17 cellular contexts compared by ENCODE assay signal in genomic region chr7:135538387-135538786, GRCh38. TPM values are rescaled to one million over a fixed set of nuclear protein-coding genes. Genes with fewer than 3 reads are reported as not detected.
DNase-seq lines count a peak whose midpoint lies in the region; ATAC-seq and TF ChIP-seq lines count a peak whose summit lies in the region.
"Had no signal": no experiment of that assay in that cellular context is flagged by ENCODE, and none has a peak within 500 bp of the region (broad histone marks: within the 10 kb centered on the region; RNA-seq: fewer than 3 reads in every experiment).

No MANE protein-coding gene starts in this region.

- ATAC-seq in GM23338 (no peak), HG03439 (IDR thresholded peaks at IDR 0.05; ENCODE audit: unreplicated experiment) (no peak), GM18909 (IDR thresholded peaks at IDR 0.05; ENCODE audit: poor library complexity, unreplicated experiment) (no peak)
- ATAC-seq: CD8-positive, alpha-beta T cell; GM12878 had no signal

- H3K27ac ChIP-seq in GM23338 (ENCODE audit: low read depth), result no peak overlapping the region

- H3K36me3 Mint-ChIP-seq in GM23338 (ENCODE audit: low read depth) (no peaks in the 10 kb centered on the region), nephron (ENCODE audit: low read depth) (no peaks in the 10 kb centered on the region)
- H3K36me3 Mint-ChIP-seq: CD8-positive, alpha-beta T cell had no signal

- no peaks in the 10 kb centered on the region for H3K36me3 ChIP-seq in GM23338 (ENCODE audit: insufficient read depth)

- DNase-seq in GM23338 (ENCODE audit: low spot score) (no peak), fibroblast of pulmonary artery (ENCODE audit: low read depth) (peak; percentile 39), LoVo (ENCODE audit: low spot score) (no peak), iPS-NIHi11 (ENCODE audit: low spot score) (no peak)
- DNase-seq: ACHN; Calu3; CD8-positive, alpha-beta T cell; DMS 273 treated with DMSO at 0.1 percent for 48 hours; DMS53; DND-41; EL; H9; KG1 had no signal

- H3K4me2 ChIP-seq in GM23338, result no peak overlapping the region

- H3K9me3 Mint-ChIP-seq in GM23338 (no peaks in the 10 kb centered on the region), nephron (no peaks in the 10 kb centered on the region)
- H3K9me3 Mint-ChIP-seq: CD8-positive, alpha-beta T cell; H9 had no signal

- H3K4me3 Mint-ChIP-seq in GM23338, result no peak overlapping the region
- no peak overlapping the region for H3K4me3 Mint-ChIP-seq in nephron
- H3K4me3 Mint-ChIP-seq: CD8-positive, alpha-beta T cell; H9 had no signal

- no peaks in the 10 kb centered on the region; the same call in 1 of the 2 replicates for H3K4me1 ChIP-seq in GM23338 (ENCODE audit: insufficient read depth)

- no peak overlapping the region for H3K4me3 ChIP-seq in GM23338
- H3K4me3 ChIP-seq in fibroblast of pulmonary artery (replicated peaks; ENCODE audit: low read depth, low read length), result no peak overlapping the region
- H3K4me3 ChIP-seq: GM12878 had no signal

- H3F3A ChIP-seq in GM23338 (replicated peaks; ENCODE audit: low read depth), result no peaks in the 10 kb centered on the region

- peak overlapping the region; percentile 78; the same call in 1 of the 2 replicates for H2AFZ ChIP-seq in GM23338

- H3K79me2 ChIP-seq in GM23338 (replicated peaks; ENCODE audit: insufficient read depth), result no peaks in the 10 kb centered on the region

- H3K27ac Mint-ChIP-seq in GM23338 (no peak overlapping the region), nephron (peak overlapping the region in 2 of 3 experiments; percentile 14 to 51)
- H3K27ac Mint-ChIP-seq: CD8-positive, alpha-beta T cell; H9 had no signal

- no peaks in the 10 kb centered on the region for H3K27me3 ChIP-seq in GM23338 (ENCODE audit: insufficient read depth)

- TF ChIP-seq CTCF in GM23338 (conservative IDR thresholded peaks at IDR 0.05; ENCODE audit: low read depth in 2 of 2) (no peak), fibroblast of pulmonary artery (IDR thresholded peaks at IDR 0.05; ENCODE audit: low read length, missing control alignments) (no peak), nephron (IDR thresholded peaks at IDR 0.05; ENCODE audit: unreplicated experiment in 3 of 3) (no peak)

- H4K20me1 ChIP-seq in GM23338 (replicated peaks; ENCODE audit: insufficient read depth), result no peaks in the 10 kb centered on the region

- H3K27me3 Mint-ChIP-seq in GM23338 (ENCODE audit: insufficient read depth, low read depth, poor library complexity) (no peaks in the 10 kb centered on the region), nephron (ENCODE audit: low read depth) (no peaks in the 10 kb centered on the region)

- H3K4me1 Mint-ChIP-seq in GM23338 (peaks cover 3% of the 10 kb centered on the region; the same call in 1 of the 3 replicates), nephron (peaks cover 15% of the 10 kb centered on the region)

- H3K9me2 ChIP-seq in GM23338 (ENCODE audit: insufficient read depth), result no peaks in the 10 kb centered on the region

TF ChIP-seq in GM23338, 12 proteins besides CTCF, POLR2A, EP300 and RAD21 (continues in another document):
- TF ChIP-seq CREB1 (CRISPR knock-in tag; IDR thresholded peaks at IDR 0.05; ENCODE audit: low read depth) (no peak), EZH2phosphoT487 (IDR thresholded peaks at IDR 0.05; ENCODE audit: unreplicated experiment) (no peak), REST (IDR thresholded peaks at IDR 0.05; ENCODE audit: unreplicated experiment) (no peak), ZNF114 (CRISPR knock-in tag; IDR thresholded peaks at IDR 0.05) (no peak), NANOG (IDR thresholded peaks at IDR 0.05; ENCODE audit: borderline replicate concordance) (no peak), EZH2 (IDR thresholded peaks at IDR 0.05; ENCODE audit: low read depth, unreplicated experiment) (no peak), ZNF331 (CRISPR knock-in tag; IDR thresholded peaks at IDR 0.05; ENCODE audit: low read depth) (no peak), STAT1 (IDR thresholded peaks at IDR 0.05; ENCODE audit: unreplicated experiment) (no peak), POLR2AphosphoS5 (IDR thresholded peaks at IDR 0.05; ENCODE audit: low read depth) (no peak)
- TF ChIP-seq, protein P1, sequence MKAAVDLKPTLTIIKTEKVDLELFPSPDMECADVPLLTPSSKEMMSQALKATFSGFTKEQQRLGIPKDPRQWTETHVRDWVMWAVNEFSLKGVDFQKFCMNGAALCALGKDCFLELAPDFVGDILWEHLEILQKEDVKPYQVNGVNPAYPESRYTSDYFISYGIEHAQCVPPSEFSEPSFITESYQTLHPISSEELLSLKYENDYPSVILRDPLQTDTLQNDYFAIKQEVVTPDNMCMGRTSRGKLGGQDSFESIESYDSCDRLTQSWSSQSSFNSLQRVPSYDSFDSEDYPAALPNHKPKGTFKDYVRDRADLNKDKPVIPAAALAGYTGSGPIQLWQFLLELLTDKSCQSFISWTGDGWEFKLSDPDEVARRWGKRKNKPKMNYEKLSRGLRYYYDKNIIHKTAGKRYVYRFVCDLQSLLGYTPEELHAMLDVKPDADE (IDR thresholded peaks at IDR 0.05), result no peak

RNA-seq across cellular contexts. Expression of gene NUP205, which starts 19.3 kb away (rescaled TPM):
- total RNA-seq in GM23338 (2014; rRNA removed; shearing (Covaris generic)), result 193 and 212 TPM in 2 replicates
- 150 and 152 TPM in 2 replicates for polyA plus RNA-seq in GM23338 (2016; fragmentation: Nextera tagmentation; extraction: Ambion mirVana)

RNA-seq across cellular contexts. Expression of gene CNOT4, which starts 28.5 kb away (rescaled TPM):
- total RNA-seq in GM23338 (2014; rRNA removed; shearing (Covaris generic)), result 18.9 and 21.2 TPM in 2 replicates
- polyA plus RNA-seq in GM23338 (2016; fragmentation: Nextera tagmentation; extraction: Ambion mirVana), result 22.8 and 26.2 TPM in 2 replicates
